8 cellular contexts compared by ENCODE assay signal in genomic region chr11:27506200-27507182, GRCh38. TPM values are rescaled to one million over a fixed set of nuclear protein-coding genes. Genes with fewer than 3 reads are reported as not detected.
A peak's percentile ranks its signal among the peaks of the same experiment; 100 is the strongest.
DNase-seq lines count a peak whose midpoint lies in the region; TF ChIP-seq lines count a peak whose summit lies in the region.

Gene LIN7C (minus strand): TSS chr11:27506769. CDS start chr11:27506752, 17 bp downstream.

- TF ChIP-seq CTCF in GM20000 (IDR thresholded peaks at IDR 0.05; ENCODE audit: extremely low read depth, missing control alignments) (no peak), endodermal cell (conservative IDR thresholded peaks at IDR 0.05) (peak; percentile 49)

- peak within 1 kb of the TSS; percentile 94 for H3K9ac ChIP-seq in endodermal cell (ENCODE audit: extremely low read depth, low read length, poor library complexity, severe bottlenecking)

- peak within 1 kb of the TSS; percentile 95 for H3K4me3 Mint-ChIP-seq in endodermal cell

- no peaks in the 10 kb centered on the region for H3K27me3 ChIP-seq in endodermal cell (ENCODE audit: control insufficient read depth, insufficient read depth, low read length, poor library complexity, severe bottlenecking)

- DNase-seq in COR-L47 (lab: John Stamatoyannopoulos, UW) (peak; percentile 95), GM20000 (ENCODE audit: low spot score) (peak; percentile 89), HT-29 (ENCODE audit: low spot score) (peak; percentile 98), NOMO-1 (lab: John Stamatoyannopoulos, UW; ENCODE audit: unreplicated experiment in 2 of 2) (peak; percentile 95 to 98), endodermal cell (peak; percentile 99)
- DNase-seq in activated CD8-positive, alpha-beta memory T cell treated with anti-CD3 and anti-CD28 coated beads for 48 hours (ENCODE audit: low read depth in 2 of 3, low spot score in 2 of 3) = peak; percentile 79 to 89 (median 84)
- DNase-seq in stimulated activated CD8-positive, alpha-beta memory T cell treated with anti-CD3 and anti-CD28 coated beads, Interleukin-15, amount 100 ng/mL, for 4 hours (ENCODE audit: low read depth in 2 of 2) = peak; percentile 90 to 94

- H3K4me1 Mint-ChIP-seq in endodermal cell = peaks cover 11% of the 10 kb centered on the region

- H3K4me3 ChIP-seq in endodermal cell (ENCODE audit: low read length) = peak within 1 kb of the TSS; percentile 100
- H3K4me3 ChIP-seq in mesodermal cell (ENCODE audit: extremely low read depth, insufficient read depth, low read length, poor library complexity, severe bottlenecking) = peak within 1 kb of the TSS; percentile 85

- H3K36me3 ChIP-seq in endodermal cell (ENCODE audit: control insufficient read depth, insufficient read depth, low read length) (peaks cover 22% of the 10 kb centered on the region), mesodermal cell (ENCODE audit: control insufficient read depth, insufficient read depth, low read length) (peaks cover 20% of the 10 kb centered on the region)

- peak within 1 kb of the TSS; percentile 99 for H3K27ac Mint-ChIP-seq in endodermal cell

- peaks cover 9% of the 10 kb centered on the region for H3K4me1 ChIP-seq in endodermal cell (ENCODE audit: control insufficient read depth, insufficient read depth, low read length)
- no peaks in the 10 kb centered on the region for H3K4me1 ChIP-seq in mesodermal cell (ENCODE audit: control insufficient read depth, insufficient read depth, low read length, poor library complexity, severe bottlenecking)

- peaks cover 17% of the 10 kb centered on the region for H3K36me3 Mint-ChIP-seq in endodermal cell (ENCODE audit: low read depth)

- no peaks in the 10 kb centered on the region for H3K9me3 ChIP-seq in endodermal cell (ENCODE audit: control insufficient read depth, low read length)
- H3K9me3 ChIP-seq in mesodermal cell (ENCODE audit: control insufficient read depth, low read length) = no peaks in the 10 kb centered on the region

- no peaks in the 10 kb centered on the region for H3K9me3 Mint-ChIP-seq in endodermal cell

- H3K27ac ChIP-seq in endodermal cell (ENCODE audit: low read depth, low read length) (peak within 1 kb of the TSS; percentile 76), mesodermal cell (ENCODE audit: low read depth, low read length, severe bottlenecking) (peak within 1 kb of the TSS; percentile 95)

- 0% methylated on average over 38 to 60 of the region's 60 CpGs for WGBS in endodermal cell (ENCODE audit: insufficient coverage in 1 of 2, insufficient read length in 1 of 2), 2 experiments
- 0% methylated on average over 38 to 46 of the region's 60 CpGs for WGBS in mesodermal cell (ENCODE audit: insufficient coverage in 2 of 2), 2 experiments

- H3K27me3 Mint-ChIP-seq in endodermal cell (ENCODE audit: insufficient read depth) = peaks cover 4% of the 10 kb centered on the region

RNA-seq across cellular contexts. Expression of gene LIN7C, which starts in this region (rescaled TPM):
- total RNA-seq in HT-29 (2014; rRNA removed; shearing (Covaris generic)) = 26.0 and 31.7 TPM in 2 replicates
- total RNA-seq in endodermal cell = 10 to 100 TPM; 28.3 to 39.6 TPM
- 18.2 TPM for polyA plus RNA-seq in endodermal cell (2013, experiment 1 of 2)
- 18.9 TPM for polyA plus RNA-seq in endodermal cell (2013, experiment 2 of 2)
- 16.5 TPM for polyA plus RNA-seq in mesodermal cell (2013, experiment 1 of 2)
- 17.8 TPM for polyA plus RNA-seq in mesodermal cell (2013, experiment 2 of 2)

Comparison
In these comparisons a context has a peak if more than half of its experiments do, and no peak if none do; other contexts are left out.
1. Peak in every context shown above with its lines: DNase-seq, H3K4me3 ChIP-seq and H3K27ac ChIP-seq.